ENCODE assay signal across 8 cellular contexts in genomic region chr19:12793290-12794195, GRCh38. TPM values are rescaled to one million over a fixed set of nuclear protein-coding genes. Genes with fewer than 3 reads are reported as not detected.
DNase-seq lines count a peak whose midpoint lies in the region; ATAC-seq and TF ChIP-seq lines count a peak whose summit lies in the region.

No MANE protein-coding gene starts in this region.

- no peaks in the 10 kb centered on the region for H3K9me3 ChIP-seq in A673 (ENCODE audit: low read depth, low read length, poor library complexity, severe bottlenecking)
- H3K9me3 ChIP-seq in lung (ENCODE audit: control insufficient read depth in 2 of 2, insufficient read depth in 1 of 2, low read length in 1 of 2) = no peaks in the 10 kb centered on the region

- TF ChIP-seq POLR2A in GM18526 (IDR thresholded peaks at IDR 0.05; ENCODE audit: extremely low read depth, insufficient read length) = peak; percentile 86

- H3K4me3 Mint-ChIP-seq in activated CD8-positive, alpha-beta T cell treated with anti-CD3 and anti-CD28 coated beads, Interleukin-2, amount 10 ng/mL, durations not matched to agents 7 days and 5 days = peak overlapping the region; percentile 92

- H3K9me3 Mint-ChIP-seq in activated CD8-positive, alpha-beta T cell treated with anti-CD3 and anti-CD28 coated beads, Interleukin-2, amount 10 ng/mL, durations not matched to agents 7 days and 5 days (ENCODE audit: insufficient read depth) = no peaks in the 10 kb centered on the region

- H3K27ac ChIP-seq in A673 (ENCODE audit: low read depth, low read length, poor library complexity, severe bottlenecking) (peak overlapping the region; percentile 98), lung (ENCODE audit: low read depth in 1 of 2, low read length in 1 of 2) (peak overlapping the region; percentile 98 to 100)

- H3K36me3 ChIP-seq in A673 (ENCODE audit: insufficient read depth, low read length, poor library complexity, severe bottlenecking) (peaks cover 6% of the 10 kb centered on the region), lung (ENCODE audit: control insufficient read depth in 2 of 2, insufficient read depth in 2 of 2, low read length in 2 of 2) (peaks cover 0 to 4% of the 10 kb centered on the region in 2 donors)

- intact Hi-C loops in A673 (cut with micrococcal nuclease; ENCODE audit: unreplicated experiment) = loop anchor here (5.0 kb wide), 1 partner anchor 111 kb away; the partner anchor contains the start of gene DHPS

- H3K27me3 Mint-ChIP-seq in activated CD8-positive, alpha-beta T cell treated with anti-CD3 and anti-CD28 coated beads, Interleukin-2, amount 10 ng/mL, durations not matched to agents 7 days and 5 days (ENCODE audit: low read depth) = no peaks in the 10 kb centered on the region

- WGBS in lung, 2 donors = 0 to 1% methylated on average over 51 to 81 of the region's 81 CpGs

- TF ChIP-seq CTCF in A673 (conservative IDR thresholded peaks at IDR 0.05; ENCODE audit: low read depth, low read length) = no peak
- TF ChIP-seq CTCF in lung (IDR thresholded peaks at IDR 0.05; ENCODE audit: control extremely low read depth, extremely low read depth) = no peak

- H3K27me3 ChIP-seq in A673 (replicated peaks; ENCODE audit: insufficient read depth, low read depth, low read length, poor library complexity) (no peaks in the 10 kb centered on the region), lung (ENCODE audit: control insufficient read depth, insufficient read depth) (no peaks in the 10 kb centered on the region)

- peak overlapping the region; percentile 97 for H3K27ac Mint-ChIP-seq in activated CD8-positive, alpha-beta T cell treated with anti-CD3 and anti-CD28 coated beads, Interleukin-2, amount 10 ng/mL, durations not matched to agents 7 days and 5 days

- H3K4me1 ChIP-seq in A673 (ENCODE audit: insufficient read depth, low read length, poor library complexity, severe bottlenecking) = peaks cover 32% of the 10 kb centered on the region
- H3K4me1 ChIP-seq in lung (ENCODE audit: control insufficient read depth in 2 of 2, insufficient read depth in 2 of 2, low read length in 2 of 2) = peaks cover 0 to 3% of the 10 kb centered on the region in 2 donors

- peak; percentile 95 for DNase-seq in A673 (ENCODE audit: low spot score)
- DNase-seq in NCI-H774 (lab: John Stamatoyannopoulos, UW) = peak; percentile 90
- DNase-seq in activated CD8-positive, alpha-beta T cell treated with anti-CD3 and anti-CD28 coated beads, Interleukin-2, amount 10 ng/mL, durations not matched to agents 7 days and 5 days = peak; percentile 92
- DNase-seq in ecto neural progenitor cell (ENCODE audit: low spot score) = peak; percentile 95
- DNase-seq in lung (ENCODE audit: low spot score) = peak; percentile 92
- DNase-seq in stimulated activated CD4-positive, alpha-beta T cell treated with anti-CD3 and anti-CD28 coated beads, TNF-alpha, amount 100 ng/mL, for 24 hours (ENCODE audit: low read depth in 3 of 3) = peak; percentile 81 to 90 (median 87)

- CTCF ChIA-PET in A673 (lab: Charles Lee) = interaction anchor here (1.5 to 3.0 kb wide), 2 partner anchors 16 to 36 kb away, joined by 8 to 29 read pairs; no protein-coding TSS in a partner anchor
- CTCF ChIA-PET in activated CD8-positive, alpha-beta T cell treated with anti-CD3 and anti-CD28 coated beads, Interleukin-2, amount 10 ng/mL, durations not matched to agents 7 days and 5 days (lab: Charles Lee) = interaction anchor here (0.6 to 11.4 kb wide), 9 partner anchors 11 to 79 kb away, joined by 3 to 390 read pairs (median 4); partner anchors contain the start of genes HOOK2 and TRIR

- BruUV-seq in A673 (replicated peaks; lab: Mats Ljungman, UMichigan) = no TSS peak

- H3K4me3 ChIP-seq in A673 (ENCODE audit: low read depth, low read length, poor library complexity, severe bottlenecking) = peak overlapping the region; percentile 59
- peak overlapping the region; percentile 69 for H3K4me3 ChIP-seq in lung

- peaks cover 15% of the 10 kb centered on the region for H3K36me3 Mint-ChIP-seq in activated CD8-positive, alpha-beta T cell treated with anti-CD3 and anti-CD28 coated beads, Interleukin-2, amount 10 ng/mL, durations not matched to agents 7 days and 5 days (ENCODE audit: low read depth)

- ATAC-seq in HG03469 (IDR thresholded peaks at IDR 0.05; ENCODE audit: unreplicated experiment) (peak; percentile 22), lung (ENCODE audit: insufficient read depth, low FRiP score) (peak; percentile 32)
- ATAC-seq in activated CD8-positive, alpha-beta T cell treated with anti-CD3 and anti-CD28 coated beads, Interleukin-2, amount 10 ng/mL, durations not matched to agents 7 days and 5 days = peak; percentile 34

- H3K4me1 Mint-ChIP-seq in activated CD8-positive, alpha-beta T cell treated with anti-CD3 and anti-CD28 coated beads, Interleukin-2, amount 10 ng/mL, durations not matched to agents 7 days and 5 days (ENCODE audit: low read depth) = peaks cover 42% of the 10 kb centered on the region

- POLR2A ChIA-PET in A673 (lab: Charles Lee; ENCODE audit: low non-redundant PET) = interaction anchor here (0.7 to 1.4 kb wide), 5 partner anchors 15 to 1297 kb away, joined by 3 to 5 read pairs (median 4); partner anchors contain the start of gene GET3
- POLR2A ChIA-PET in activated CD8-positive, alpha-beta T cell treated with anti-CD3 and anti-CD28 coated beads, Interleukin-2, amount 10 ng/mL, durations not matched to agents 7 days and 5 days (lab: Charles Lee) = interaction anchor here (0.6 to 8.4 kb wide), 13 partner anchors 8 to 1412 kb away, joined by 3 to 380 read pairs (median 5); partner anchors contain the start of genes ELOF1, GET3, HOOK2 and PRDX2

RNA-seq across cellular contexts. Expression of gene JUNB, which starts 2.3 kb away (rescaled TPM):
- total RNA-seq in A673 (2021) (27.7 and 28.6 TPM in 2 replicates), lung (100 to 1,000 TPM; 121 to 205 TPM)
- 10 to 100 TPM; 90.4 to 92.9 TPM for total RNA-seq in activated CD8-positive, alpha-beta T cell treated with anti-CD3 and anti-CD28 coated beads, Interleukin-2, amount 10 ng/mL, durations not matched to agents 7 days and 5 days
- 100 to 1,000 TPM; 111 to 689 TPM for polyA plus RNA-seq in lung

RNA-seq across cellular contexts. Expression of gene PRDX2, which starts 8.1 kb away (rescaled TPM):
- total RNA-seq in A673 (2021) (406 and 429 TPM in 2 replicates), lung (100 to 1,000 TPM; 166 to 196 TPM)
- 100 to 1,000 TPM; 250 to 267 TPM for total RNA-seq in activated CD8-positive, alpha-beta T cell treated with anti-CD3 and anti-CD28 coated beads, Interleukin-2, amount 10 ng/mL, durations not matched to agents 7 days and 5 days
- 100 to 1,000 TPM; 132 to 181 TPM for polyA plus RNA-seq in lung

RNA-seq across cellular contexts. Expression of gene THSD8, which starts 8.3 kb away (rescaled TPM):
- total RNA-seq in A673 (2021) (45.2 and 53.4 TPM in 2 replicates), lung (1 to 10 TPM; 1.8 to 2.2 TPM)
- 10 to 100 TPM; 17.7 to 30.9 TPM for total RNA-seq in activated CD8-positive, alpha-beta T cell treated with anti-CD3 and anti-CD28 coated beads, Interleukin-2, amount 10 ng/mL, durations not matched to agents 7 days and 5 days
- polyA plus RNA-seq in lung = 1 to 10 TPM in 1 of 2 donors, under 1 TPM in 1; 0.10 to 6.2 TPM

RNA-seq across cellular contexts. Expression of gene RNASEH2A, which starts 12.8 kb away (rescaled TPM):
- total RNA-seq in A673 (2021) (97.7 and 99.7 TPM in 2 replicates), lung (10 to 100 TPM in 1 of 2 donors, 1 to 10 TPM in 1; 7.5 to 16.1 TPM)
- 10 to 100 TPM; 49.2 to 64.0 TPM for total RNA-seq in activated CD8-positive, alpha-beta T cell treated with anti-CD3 and anti-CD28 coated beads, Interleukin-2, amount 10 ng/mL, durations not matched to agents 7 days and 5 days
- polyA plus RNA-seq in lung = 10 to 100 TPM in 1 of 2 donors, 1 to 10 TPM in 1; 7.3 to 11.1 TPM

RNA-seq across cellular contexts. Expression of gene HOOK2, which starts 18.2 kb away (rescaled TPM):
- total RNA-seq in A673 (2021) (25.8 and 34.1 TPM in 2 replicates), lung (10 to 100 TPM; 46.9 to 67.4 TPM)
- total RNA-seq in activated CD8-positive, alpha-beta T cell treated with anti-CD3 and anti-CD28 coated beads, Interleukin-2, amount 10 ng/mL, durations not matched to agents 7 days and 5 days = 10 to 100 TPM; 14.4 to 16.9 TPM
- polyA plus RNA-seq in lung = 10 to 100 TPM; 39.8 to 54.3 TPM

Comparison
In these comparisons a context has a peak if more than half of its experiments do, and no peak if none do; other contexts are left out.
1. Peak in every context shown above with its lines: DNase-seq, ATAC-seq, H3K4me3 ChIP-seq and H3K27ac ChIP-seq.
2. RNA of gene THSD8, which starts 8.3 kb away (total RNA-seq): 45.2 to 53.4 TPM in A673 and 17.7 to 30.9 TPM in activated CD8-positive, alpha-beta T cell treated with anti-CD3 and anti-CD28 coated beads, Interleukin-2, amount 10 ng/mL, durations not matched to agents 7 days and 5 days; 1.8 to 2.2 TPM in lung; every median in the first group is over 4 times any median in the second.